ENCODE assay signal across 13 cellular contexts in genomic region chr17:40301315-40301714, GRCh38. TPM values are rescaled to one million over a fixed set of nuclear protein-coding genes. Genes with fewer than 3 reads are reported as not detected.
A peak's percentile ranks its signal among the peaks of the same experiment; 100 is the strongest.
DNase-seq lines count a peak whose midpoint lies in the region; ATAC-seq, FAIRE-seq and TF ChIP-seq lines count a peak whose summit lies in the region.
"Had no signal": no experiment of that assay in that cellular context is flagged by ENCODE, and none has a peak within 500 bp of the region (broad histone marks: within the 10 kb centered on the region; RNA-seq: fewer than 3 reads in every experiment).

No MANE protein-coding gene starts in this region.

- no peaks in the 10 kb centered on the region for H3K27me3 Mint-ChIP-seq in WTC11 (ENCODE audit: low read depth)

- H2AFZ ChIP-seq in HepG2 (ENCODE audit: low read length): no peak overlapping the region

- peak overlapping the region; percentile 72; the same call in 1 of the 2 replicates for H3K27ac Mint-ChIP-seq in WTC11

- no peaks in the 10 kb centered on the region for H3K9me3 ChIP-seq in HepG2 (ENCODE audit: low read length)
- H3K9me3 ChIP-seq: esophagus squamous epithelium, sigmoid colon had no signal

- TF ChIP-seq POLR2A in HepG2 (IDR thresholded peaks at IDR 0.05; ENCODE audit: insufficient read depth in 1 of 2, low read depth in 2 of 2, low read length in 2 of 2): no peak

- peak; percentile 27 for TF ChIP-seq CTCF in C4-2B (conservative IDR thresholded peaks at IDR 0.05)
- no peak for TF ChIP-seq CTCF in WTC11 (IDR thresholded peaks at IDR 0.05)
- TF ChIP-seq CTCF in HepG2 (CRISPR knock-in tag; IDR thresholded peaks at IDR 0.05): peak; percentile 59

- no peaks in the 10 kb centered on the region for H3K9me3 Mint-ChIP-seq in WTC11

- WGBS in HepG2 (ENCODE audit: low lambda C conversion rate): 86% methylated on average over 4 of the region's 4 CpGs

- peaks cover 19% of the 10 kb centered on the region for H3K4me1 Mint-ChIP-seq in WTC11

- no peaks in the 10 kb centered on the region for H3K79me2 ChIP-seq in HepG2 (ENCODE audit: insufficient read depth, low read length)

- in situ Hi-C loops in HepG2 (cut with HindIII; ENCODE audit: extremely low pct_ligation_motif_present, low pct_unique_long_range_greater_than_20kb): no loop called here

- H3K4me1 ChIP-seq in HepG2 (ENCODE audit: insufficient read depth, low read length): peaks cover 3% of the 10 kb centered on the region

- no peaks in the 10 kb centered on the region for H4K20me1 ChIP-seq in HepG2 (ENCODE audit: insufficient read depth, low read length)

- DNase-seq in WTC11 (ENCODE audit: low spot score): no peak
- no peak for DNase-seq in HepG2 (ENCODE audit: low spot score)
- DNase-seq in pons (ENCODE audit: low spot score): no peak
- no peak for DNase-seq in COLO829 (ENCODE audit: low spot score)
- DNase-seq: amygdala, esophagus squamous epithelium, NCI-H2081, sigmoid colon had no signal

- H3K36me3 Mint-ChIP-seq in WTC11: peaks cover 68% of the 10 kb centered on the region

- FAIRE-seq in HepG2 (lab: Jason Lieb, UNC): no peak

- H3K27me3 ChIP-seq in HepG2 (ENCODE audit: control insufficient read depth in 1 of 2, insufficient read depth in 2 of 2, low read length in 2 of 2): no peaks in the 10 kb centered on the region
- H3K27me3 ChIP-seq: esophagus squamous epithelium, sigmoid colon had no signal

- BruUV-seq in HepG2 (replicated peaks; lab: Mats Ljungman, UMichigan): no TSS peak

- intact Hi-C loops in HepG2 (cut with micrococcal nuclease; ENCODE audit: unreplicated experiment): loop anchor here (5.0 kb wide), 1 partner anchor 116 kb away; the partner anchor contains the start of gene TOP2A

- TF ChIP-seq RAD21 in Ishikawa (IDR thresholded peaks at IDR 0.05; ENCODE audit: low read depth) (peak; percentile 35; the same call in 1 of the 2 replicates), HepG2 (CRISPR knock-in tag; IDR thresholded peaks at IDR 0.05) (no peak)

- no peak overlapping the region for H3K4me2 ChIP-seq in HepG2 (ENCODE audit: low read depth, low read length)

- no peak overlapping the region for H3K4me3 ChIP-seq in HepG2 (replicated peaks in 1 of 3; ENCODE audit: insufficient read depth in 1 of 3, low read depth in 2 of 3, low read length in 3 of 3)
- H3K4me3 ChIP-seq: esophagus squamous epithelium, lung, sigmoid colon had no signal

- POLR2A ChIA-PET in WTC11 (lab: Charles Lee): interaction anchor here (0.6 kb wide), 1 partner anchor 1361 kb away, joined by 3 read pairs; no protein-coding TSS in a partner anchor
- POLR2A ChIA-PET in HepG2 (lab: Yijun Ruan, JAX): interaction anchor here (0.9 kb wide), 1 partner anchor 16 kb away, joined by 4 read pairs; no protein-coding TSS in a partner anchor

- H3K36me3 ChIP-seq in HepG2 (replicated peaks in 1 of 2; ENCODE audit: control insufficient read depth in 1 of 2, insufficient read depth in 2 of 2, low read length in 2 of 2): peaks cover 9 to 60% of the 10 kb centered on the region in 2 experiments
- H3K36me3 ChIP-seq: esophagus squamous epithelium, sigmoid colon had no signal

- TF ChIP-seq EP300 in Ishikawa (IDR thresholded peaks at IDR 0.05; ENCODE audit: borderline replicate concordance) (no peak), HepG2 (IDR thresholded peaks at IDR 0.05; ENCODE audit: low read depth in 2 of 2, low read length in 2 of 2) (no peak), HepG2 (CRISPR knock-in tag; IDR thresholded peaks at IDR 0.05; ENCODE audit: borderline replicate concordance) (no peak)

- H3K4me3 Mint-ChIP-seq in WTC11: no peak overlapping the region

- CTCF ChIA-PET in WTC11 (lab: Charles Lee) (interaction anchor here (2.5 to 10.9 kb wide), 3 partner anchors 16 to 52 kb away, joined by 21 to 259 read pairs (median 22); no protein-coding TSS in a partner anchor), HepG2 (lab: Yijun Ruan, JAX; ENCODE audit: low intra/inter-chr PET ratio, low total read pairs) (interaction anchor here (8.6 kb wide), 1 partner anchor 53 kb away, joined by 157 read pairs; no protein-coding TSS in a partner anchor)

- ATAC-seq in WTC11 (no peak), HepG2 (peak; percentile 19; the same call in 1 of the 3 replicates), HG03095 (IDR thresholded peaks at IDR 0.05; ENCODE audit: unreplicated experiment) (no peak), HG03432 (IDR thresholded peaks at IDR 0.05; ENCODE audit: unreplicated experiment) (no peak)

- no peak overlapping the region for H3K27ac ChIP-seq in C4-2B
- H3K27ac ChIP-seq in HepG2 (ENCODE audit: extremely low read length, insufficient read depth, low read length): no peak overlapping the region
- H3K27ac ChIP-seq: esophagus squamous epithelium, sigmoid colon had no signal

- H3K9ac ChIP-seq in HepG2 (ENCODE audit: insufficient read depth, low read depth, low read length): no peak overlapping the region

TF ChIP-seq in Ishikawa, 13 proteins besides CTCF, POLR2A, EP300 and RAD21 (continues in another document):
- TF ChIP-seq EGR1 (IDR thresholded peaks at IDR 0.05) (no peak), CREB1 (IDR thresholded peaks at IDR 0.05; ENCODE audit: low read depth) (no peak), NFIC (IDR thresholded peaks at IDR 0.05) (no peak), ZBTB7A (IDR thresholded peaks at IDR 0.05; ENCODE audit: low read depth) (no peak), TAF1 (IDR thresholded peaks at IDR 0.05; ENCODE audit: low read depth) (no peak), CEBPB (IDR thresholded peaks at IDR 0.05) (no peak)

TF ChIP-seq in WTC11, 78 proteins besides CTCF, POLR2A, EP300 and RAD21 (continues in another document):
- no peak for TF ChIP-seq TP53 (CRISPR knock-in tag; IDR thresholded peaks at IDR 0.05)

RNA-seq across cellular contexts. Expression of gene RARA, which starts 7.7 kb away (rescaled TPM):
- total RNA-seq in WTC11 (2021): 14.3 to 20.7 TPM (median 15.8 TPM) in 3 replicates
- 8.6 and 8.9 TPM in 2 replicates for total RNA-seq in HepG2 (2016; rRNA removed; fragmentation: Illumina TruSeq; extraction: Trizol)
- total RNA-seq in HepG2 (2016; cell fraction: cytosol; rRNA removed; fragmentation: Illumina TruSeq; extraction: Trizol; ENCODE audit: low read depth): 3.2 and 3.7 TPM in 2 replicates
- 6.7 and 9.5 TPM in 2 replicates for total RNA-seq in HepG2 (2016; cell fraction: insoluble cytoplasmic fraction; rRNA removed; fragmentation: Illumina TruSeq; extraction: Trizol)
- total RNA-seq in HepG2 (2016; cell fraction: membrane; rRNA removed; fragmentation: Illumina TruSeq; extraction: Trizol): 8.2 and 11.1 TPM in 2 replicates
- 6.0 and 7.0 TPM in 2 replicates for total RNA-seq in HepG2 (2016; cell fraction: nucleus; rRNA removed; fragmentation: Illumina TruSeq; extraction: Trizol)
- 6.0 and 6.4 TPM in 2 replicates for polyA plus RNA-seq in HepG2 (2011; rRNA removed)
- polyA plus RNA-seq in HepG2 (2011; cell fraction: cytosol; rRNA removed): 2.2 and 3.8 TPM in 2 replicates
- polyA plus RNA-seq in HepG2 (2011; cell fraction: nucleus; rRNA removed): 13.2 and 13.3 TPM in 2 replicates
- polyA plus RNA-seq in HepG2 (2012): 15.4 and 16.1 TPM in 2 replicates
- 3.8 and 5.4 TPM in 2 replicates for polyA plus RNA-seq in HepG2 (2016; cell fraction: cytosol; fragmentation: Illumina TruSeq; extraction: Trizol; ENCODE audit: low read depth)
- polyA plus RNA-seq in HepG2 (2016; cell fraction: insoluble cytoplasmic fraction; fragmentation: Illumina TruSeq; extraction: Trizol; ENCODE audit: low read depth): 12.7 and 17.8 TPM in 2 replicates
- 9.6 and 13.8 TPM in 2 replicates for polyA plus RNA-seq in HepG2 (2016; cell fraction: membrane; fragmentation: Illumina TruSeq; extraction: Trizol; ENCODE audit: low read depth)
- polyA plus RNA-seq in HepG2 (2016; cell fraction: nucleus; fragmentation: Illumina TruSeq; extraction: Trizol; ENCODE audit: insufficient read depth, low read depth): 19.0 and 19.4 TPM in 2 replicates
- 6.4 and 11.7 TPM in 2 replicates for polyA minus RNA-seq in HepG2 (2011; rRNA and poly(A)+ RNA removed; ENCODE audit: low replicate concordance)
- polyA minus RNA-seq in HepG2 (2011; cell fraction: cytosol; rRNA and poly(A)+ RNA removed): 6.7 and 8.2 TPM in 2 replicates
- 5.2 and 6.7 TPM in 2 replicates for polyA minus RNA-seq in HepG2 (2011; cell fraction: nucleus; rRNA and poly(A)+ RNA removed)

RNA-seq across cellular contexts. Expression of gene CDC6, which starts 13.6 kb away (rescaled TPM):
- 85.9 to 125 TPM (median 87.9 TPM) in 3 replicates for total RNA-seq in WTC11 (2021)
- 114 and 154 TPM in 2 replicates for total RNA-seq in HepG2 (2016; rRNA removed; fragmentation: Illumina TruSeq; extraction: Trizol)
- total RNA-seq in HepG2 (2016; cell fraction: cytosol; rRNA removed; fragmentation: Illumina TruSeq; extraction: Trizol; ENCODE audit: low read depth): 24.3 and 27.3 TPM in 2 replicates
- 117 and 162 TPM in 2 replicates for total RNA-seq in HepG2 (2016; cell fraction: insoluble cytoplasmic fraction; rRNA removed; fragmentation: Illumina TruSeq; extraction: Trizol)
- 42.3 and 51.8 TPM in 2 replicates for total RNA-seq in HepG2 (2016; cell fraction: membrane; rRNA removed; fragmentation: Illumina TruSeq; extraction: Trizol)
- total RNA-seq in HepG2 (2016; cell fraction: nucleus; rRNA removed; fragmentation: Illumina TruSeq; extraction: Trizol): 89.2 and 89.6 TPM in 2 replicates
- polyA plus RNA-seq in HepG2 (2011; rRNA removed): 10.7 and 17.4 TPM in 2 replicates
- polyA plus RNA-seq in HepG2 (2011; cell fraction: cytosol; rRNA removed): 6.9 and 8.8 TPM in 2 replicates
- polyA plus RNA-seq in HepG2 (2011; cell fraction: nucleus; rRNA removed): 9.6 and 11.4 TPM in 2 replicates
- 8.4 and 23.9 TPM in 2 replicates for polyA plus RNA-seq in HepG2 (2012)
- polyA plus RNA-seq in HepG2 (2016; cell fraction: cytosol; fragmentation: Illumina TruSeq; extraction: Trizol; ENCODE audit: low read depth): 12.0 and 14.2 TPM in 2 replicates
- 133 and 135 TPM in 2 replicates for polyA plus RNA-seq in HepG2 (2016; cell fraction: insoluble cytoplasmic fraction; fragmentation: Illumina TruSeq; extraction: Trizol; ENCODE audit: low read depth)
- polyA plus RNA-seq in HepG2 (2016; cell fraction: membrane; fragmentation: Illumina TruSeq; extraction: Trizol; ENCODE audit: low read depth): 15.3 and 18.9 TPM in 2 replicates
- 98.6 and 99.5 TPM in 2 replicates for polyA plus RNA-seq in HepG2 (2016; cell fraction: nucleus; fragmentation: Illumina TruSeq; extraction: Trizol; ENCODE audit: insufficient read depth, low read depth)
- polyA minus RNA-seq in HepG2 (2011; rRNA and poly(A)+ RNA removed; ENCODE audit: low replicate concordance): 8.7 and 50.8 TPM in 2 replicates
- polyA minus RNA-seq in HepG2 (2011; cell fraction: cytosol; rRNA and poly(A)+ RNA removed): 9.4 and 10.7 TPM in 2 replicates
- 31.5 and 47.0 TPM in 2 replicates for polyA minus RNA-seq in HepG2 (2011; cell fraction: nucleus; rRNA and poly(A)+ RNA removed)
